ENCODE assay signal across 21 cellular contexts in the genomic region with DNA sequence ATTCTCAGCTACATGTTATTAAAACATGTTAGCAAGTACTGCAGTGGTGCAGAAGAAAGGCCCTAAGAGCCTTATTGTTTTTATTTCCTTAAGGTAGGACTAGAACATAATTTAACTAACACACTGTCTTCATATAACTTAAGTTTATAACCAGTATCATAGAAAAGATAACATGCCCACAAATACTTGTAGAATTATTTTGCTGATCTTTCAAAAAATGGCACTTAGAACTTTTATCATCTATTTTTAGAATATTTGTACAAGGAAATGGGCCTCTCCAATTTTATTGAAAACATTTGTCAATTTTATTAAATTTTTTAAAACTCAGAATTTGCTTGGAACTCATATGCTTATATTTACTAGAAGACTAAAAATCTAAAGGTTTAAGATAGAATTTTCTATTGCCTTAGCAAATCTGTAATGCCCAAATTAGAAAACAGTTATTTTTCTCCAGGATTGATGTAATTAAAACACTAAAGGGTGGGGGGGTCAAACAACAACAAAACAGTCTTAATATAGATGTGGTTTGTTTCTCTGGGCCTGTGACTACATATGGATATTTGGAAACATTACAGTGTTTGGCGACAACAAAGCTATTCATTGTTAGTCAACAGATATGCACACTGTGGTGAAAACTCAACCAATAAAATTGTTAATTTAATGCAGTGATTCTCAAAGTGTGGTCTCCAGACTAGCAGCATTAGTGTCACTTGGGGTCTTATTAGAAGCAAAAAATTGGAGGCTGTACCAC.
"Had no signal": no experiment of that assay in that cellular context is flagged by ENCODE, and none has a peak within 500 bp of the region (broad histone marks: within the 10 kb centered on the region; RNA-seq: fewer than 3 reads in every experiment).

No MANE protein-coding gene starts in this region.

- H3K27ac ChIP-seq: adrenal gland, Peyer's patch, RWPE1, SJCRH30 had no signal

- H3K4me1 Mint-ChIP-seq: activated naive CD8-positive, alpha-beta T cell treated with anti-CD3 and anti-CD28 coated beads, Interleukin-2, amount 10 ng/mL, durations not matched to agents 7 days and 5 days had no signal

- DNase-seq: activated CD4-positive, alpha-beta T cell treated with anti-CD3 and anti-CD28 coated beads for 48 hours; activated CD4-positive, alpha-beta T cell treated with anti-CD3 and anti-CD28 coated beads, Interleukin-2, amount 50 U/mL, for 4 hours; activated CD4-positive, CD25-positive, alpha-beta regulatory T cell treated with anti-CD3 and anti-CD28 coated beads, Interleukin-2, amount 50 U/mL, for 72 hours; activated CD8-positive, alpha-beta memory T cell treated with anti-CD3 and anti-CD28 coated beads, Interleukin-2, amount 50 U/mL, for 48 hours; activated CD8-positive, alpha-beta T cell treated with anti-CD3 and anti-CD28 coated beads, Interleukin-2, amount 10 ng/mL, durations not matched to agents 7 days and 5 days; activated naive CD4-positive, alpha-beta T cell treated with anti-CD3 and anti-CD28 coated beads, Interleukin-2, amount 50 U/mL, for 16 hours; activated naive CD8-positive, alpha-beta T cell treated with anti-CD3 and anti-CD28 coated beads, Interleukin-2, amount 10 ng/mL, durations not matched to agents 7 days and 5 days; activated T-cell treated with anti-CD3 and anti-CD28 coated beads, Interleukin-2, amount 50 U/mL, for 1 hour; adrenal gland; anterior cingulate cortex; Kasumi-1; NCI-H1105 treated with DMSO at 0.1 percent for 48 hours; NCI-H1436 treated with DMSO at 0.1 percent for 48 hours; NCI-H2029; NCI-H524; Peyer's patch; Right ventricle myocardium superior; SJCRH30 had no signal

- H3K4me3 ChIP-seq: adrenal gland, Peyer's patch, SJCRH30 had no signal

- H3K27me3 ChIP-seq: adrenal gland, Peyer's patch, SJCRH30 had no signal

- H3K9me3 Mint-ChIP-seq: activated naive CD8-positive, alpha-beta T cell treated with anti-CD3 and anti-CD28 coated beads, Interleukin-2, amount 10 ng/mL, durations not matched to agents 7 days and 5 days; T-helper 1 cell treated with Interleukin-12 subunit alpha and Interleukin-12 subunit beta and Interleukin-4 antibody, amounts not matched to agents 30 μg/mL and 1 μg/mL, for 36 hours had no signal

- H3K4me1 ChIP-seq: adrenal gland, Peyer's patch had no signal

- H3K4me3 Mint-ChIP-seq: activated CD8-positive, alpha-beta T cell treated with anti-CD3 and anti-CD28 coated beads, Interleukin-2, amount 10 ng/mL, durations not matched to agents 7 days and 5 days; activated naive CD8-positive, alpha-beta T cell treated with anti-CD3 and anti-CD28 coated beads, Interleukin-2, amount 10 ng/mL, durations not matched to agents 7 days and 5 days; T-helper 1 cell treated with Interleukin-12 subunit alpha and Interleukin-12 subunit beta and Interleukin-4 antibody, amounts not matched to agents 30 μg/mL and 1 μg/mL, for 36 hours; WTC11 had no signal

- H3K27ac Mint-ChIP-seq: activated CD8-positive, alpha-beta T cell treated with anti-CD3 and anti-CD28 coated beads, Interleukin-2, amount 10 ng/mL, durations not matched to agents 7 days and 5 days; activated naive CD8-positive, alpha-beta T cell treated with anti-CD3 and anti-CD28 coated beads, Interleukin-2, amount 10 ng/mL, durations not matched to agents 7 days and 5 days; T-helper 1 cell treated with Interleukin-12 subunit alpha and Interleukin-12 subunit beta and Interleukin-4 antibody, amounts not matched to agents 30 μg/mL and 1 μg/mL, for 36 hours; WTC11 had no signal

- ATAC-seq: activated CD8-positive, alpha-beta T cell treated with anti-CD3 and anti-CD28 coated beads, Interleukin-2, amount 10 ng/mL, durations not matched to agents 7 days and 5 days; WTC11 had no signal

- H3K36me3 ChIP-seq: adrenal gland, Peyer's patch, SJCRH30 had no signal

- H3K36me3 Mint-ChIP-seq: activated naive CD8-positive, alpha-beta T cell treated with anti-CD3 and anti-CD28 coated beads, Interleukin-2, amount 10 ng/mL, durations not matched to agents 7 days and 5 days had no signal

- H3K27me3 Mint-ChIP-seq: activated naive CD8-positive, alpha-beta T cell treated with anti-CD3 and anti-CD28 coated beads, Interleukin-2, amount 10 ng/mL, durations not matched to agents 7 days and 5 days had no signal

- H3K9me3 ChIP-seq: adrenal gland, Peyer's patch, SJCRH30 had no signal
